13 cellular contexts compared by ENCODE assay signal in the genomic region with DNA sequence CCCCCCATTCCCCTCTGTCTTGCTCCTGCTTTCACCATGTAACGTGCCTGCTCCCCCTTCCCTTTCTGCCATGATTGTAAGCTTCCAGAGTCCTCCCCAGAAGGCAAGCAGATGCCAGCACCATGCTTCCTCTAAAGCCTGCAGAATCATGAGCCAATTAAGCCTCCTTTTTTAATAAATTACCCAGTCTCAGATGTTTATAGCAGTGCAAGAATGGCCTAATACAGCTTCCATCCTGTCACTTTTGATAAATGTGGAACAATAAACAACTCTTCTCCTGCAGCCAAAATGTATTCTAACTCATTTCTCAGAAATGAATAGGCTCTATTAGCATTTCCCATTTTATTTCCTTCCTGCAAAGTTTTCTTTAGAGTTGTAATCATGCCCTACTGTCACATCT.
"Had no signal": no experiment of that assay in that cellular context is flagged by ENCODE, and none has a peak within 500 bp of the region (broad histone marks: within the 10 kb centered on the region; RNA-seq: fewer than 3 reads in every experiment).

No MANE protein-coding gene starts in this region.

- H3K4me3 ChIP-seq: lower lobe of right lung, sigmoid colon, SJCRH30, thyroid gland had no signal

- H3K27me3 ChIP-seq: sigmoid colon, SJCRH30, thyroid gland had no signal

- H3K4me1 ChIP-seq: lower lobe of right lung, SJCRH30, thyroid gland had no signal

- H3K27ac ChIP-seq: lower lobe of right lung, SJCRH30, thyroid gland had no signal

- H3K36me3 ChIP-seq: lower lobe of right lung, sigmoid colon, SJCRH30, thyroid gland had no signal

- DNase-seq: activated CD4-positive, alpha-beta T cell treated with anti-CD3 and anti-CD28 coated beads, Interleukin-2, amount 50 U/mL, for 48 hours; activated CD8-positive, alpha-beta memory T cell treated with anti-CD3 and anti-CD28 coated beads, Interleukin-2, amount 10 ng/mL, durations not matched to agents 7 days and 5 days; activated naive CD4-positive, alpha-beta T cell; dermis blood vessel endothelial cell; effector memory CD4-positive, alpha-beta T cell; lower lobe of right lung; natural killer cell; sigmoid colon; SJCRH30; stimulated activated CD4-positive, alpha-beta T cell treated with anti-CD3 and anti-CD28 coated beads, Interleukin-4, amount 100 ng/mL, for 24 hours; stimulated activated naive B cell treated with anti-CD40 and anti-IgM and Interleukin-4, amounts not matched to agents 10 μg/mL and 1 μg/mL and 100 μg/mL, for 72 hours; T1000; thyroid gland had no signal

- H3K27ac Mint-ChIP-seq: natural killer cell had no signal

- ATAC-seq: activated CD8-positive, alpha-beta memory T cell treated with anti-CD3 and anti-CD28 coated beads, Interleukin-2, amount 10 ng/mL, durations not matched to agents 7 days and 5 days; lower lobe of right lung; natural killer cell had no signal

- H3K9me3 Mint-ChIP-seq: natural killer cell had no signal

- H3K4me3 Mint-ChIP-seq: activated CD8-positive, alpha-beta memory T cell treated with anti-CD3 and anti-CD28 coated beads, Interleukin-2, amount 10 ng/mL, durations not matched to agents 7 days and 5 days; natural killer cell had no signal

- H3K36me3 Mint-ChIP-seq: natural killer cell had no signal

- H3K9me3 ChIP-seq: lower lobe of right lung, SJCRH30, thyroid gland had no signal
